In the genomic region with DNA sequence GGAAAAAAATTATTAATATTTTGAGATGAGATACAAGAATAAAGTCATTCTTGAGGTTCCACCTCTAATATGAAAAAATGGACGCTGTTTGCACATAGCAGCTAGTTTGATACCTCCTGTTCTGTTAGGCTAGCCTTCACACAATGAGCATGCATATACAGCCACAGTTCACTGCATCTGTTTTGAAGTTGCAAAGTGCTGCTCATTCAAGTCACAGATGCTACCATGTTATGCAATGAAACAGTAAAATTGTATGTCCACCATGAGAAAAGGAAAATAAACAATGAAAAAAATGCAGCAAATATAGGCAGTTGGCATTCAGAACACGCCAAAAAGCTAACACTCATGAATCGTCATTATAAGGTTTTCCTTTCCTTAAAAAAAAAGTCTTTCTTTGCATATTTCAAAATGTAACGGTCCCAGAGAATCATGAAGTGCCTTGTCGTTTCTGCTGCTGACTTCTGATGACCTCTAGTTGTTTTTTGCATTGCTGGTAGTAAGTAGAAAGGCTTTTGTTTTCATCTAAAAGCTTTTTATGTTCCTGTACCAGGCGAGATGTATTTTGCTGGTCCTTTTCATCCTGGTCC, we compare ENCODE assay signal across 27 cellular contexts.
"Had no signal": no experiment of that assay in that cellular context is flagged by ENCODE, and none has a peak within 500 bp of the region (broad histone marks: within the 10 kb centered on the region; RNA-seq: fewer than 3 reads in every experiment).

No MANE protein-coding gene starts in this region.

- H3K4me1 ChIP-seq: body of pancreas, esophagus muscularis mucosa, foreskin keratinocyte, left ventricle myocardium inferior, testis, transverse colon had no signal

- H3K9me3 ChIP-seq: body of pancreas, esophagus muscularis mucosa, left ventricle myocardium inferior, neutrophil, stomach, testis, transverse colon had no signal

- H3K9me3 Mint-ChIP-seq: activated T-cell treated with anti-CD3 and anti-CD28 coated beads, Interleukin-2, amount 50 U/mL, for 72 hours; nephron; stimulated activated naive B cell treated with anti-CD40 and anti-IgM and Interleukin-4, amounts not matched to agents 10 μg/mL and 1 μg/mL and 100 μg/mL, for 72 hours; T-cell had no signal

- ATAC-seq: activated T-cell treated with anti-CD3 and anti-CD28 coated beads, Interleukin-2, amount 50 U/mL, for 72 hours; body of pancreas; foreskin keratinocyte; stimulated activated naive B cell treated with anti-CD40 and anti-IgM and Interleukin-4, amounts not matched to agents 10 μg/mL and 1 μg/mL and 100 μg/mL, for 72 hours; T-cell had no signal

- DNase-seq: activated CD4-positive, alpha-beta T cell treated with anti-CD3 and anti-CD28 coated beads for 4 hours; activated CD4-positive, alpha-beta T cell treated with anti-CD3 and anti-CD28 coated beads, Interleukin-2, amount 50 U/mL, for 4 hours; activated CD4-positive, CD25-positive, alpha-beta regulatory T cell; activated naive CD4-positive, alpha-beta T cell; activated T-cell treated with anti-CD3 and anti-CD28 coated beads for 4 hours; activated T-cell treated with anti-CD3 and anti-CD28 coated beads, Interleukin-2, amount 50 U/mL, for 72 hours; aorta; body of pancreas; cerebellar nuclear complex; cortex of kidney; foreskin keratinocyte; glutamatergic neuron; left ventricle myocardium inferior; retina; stimulated activated CD4-positive, alpha-beta T cell treated with anti-CD3 and anti-CD28 coated beads, Interleukin-15, amount 100 ng/mL, for 24 hours; stimulated activated CD4-positive, alpha-beta T cell treated with anti-CD3 and anti-CD28 coated beads, Interleukin-2, amount 100 ng/mL, for 24 hours; stimulated activated naive B cell treated with anti-CD40 and anti-IgM and Interleukin-4, amounts not matched to agents 10 μg/mL and 1 μg/mL and 100 μg/mL, for 72 hours; stomach; T-cell; testis; transverse colon had no signal

- H3K27ac Mint-ChIP-seq: activated naive CD8-positive, alpha-beta T cell; activated T-cell treated with anti-CD3 and anti-CD28 coated beads, Interleukin-2, amount 50 U/mL, for 72 hours; nephron; progenitor cell of endocrine pancreas; stimulated activated naive B cell treated with anti-CD40 and anti-IgM and Interleukin-4, amounts not matched to agents 10 μg/mL and 1 μg/mL and 100 μg/mL, for 72 hours; T-cell had no signal

- H3K27ac ChIP-seq: body of pancreas, esophagus muscularis mucosa, foreskin keratinocyte, left ventricle myocardium inferior, neutrophil, stomach, testis, transverse colon had no signal

- H3K27me3 Mint-ChIP-seq: activated naive CD8-positive, alpha-beta T cell; progenitor cell of endocrine pancreas; stimulated activated naive B cell treated with anti-CD40 and anti-IgM and Interleukin-4, amounts not matched to agents 10 μg/mL and 1 μg/mL and 100 μg/mL, for 72 hours; T-cell had no signal

- H3K4me3 Mint-ChIP-seq: activated naive CD8-positive, alpha-beta T cell; activated T-cell treated with anti-CD3 and anti-CD28 coated beads, Interleukin-2, amount 50 U/mL, for 72 hours; nephron; stimulated activated naive B cell treated with anti-CD40 and anti-IgM and Interleukin-4, amounts not matched to agents 10 μg/mL and 1 μg/mL and 100 μg/mL, for 72 hours; T-cell had no signal

- H3K27me3 ChIP-seq: body of pancreas, esophagus muscularis mucosa, foreskin keratinocyte, neutrophil, stomach, testis, transverse colon had no signal

- H3K4me3 ChIP-seq: body of pancreas, esophagus muscularis mucosa, left ventricle myocardium inferior, lung, stomach, testis, transverse colon had no signal

- H3K4me1 Mint-ChIP-seq: nephron; stimulated activated naive B cell treated with anti-CD40 and anti-IgM and Interleukin-4, amounts not matched to agents 10 μg/mL and 1 μg/mL and 100 μg/mL, for 72 hours; T-cell had no signal
